ENCODE assay signal across 1 cellular context in the genomic region with DNA sequence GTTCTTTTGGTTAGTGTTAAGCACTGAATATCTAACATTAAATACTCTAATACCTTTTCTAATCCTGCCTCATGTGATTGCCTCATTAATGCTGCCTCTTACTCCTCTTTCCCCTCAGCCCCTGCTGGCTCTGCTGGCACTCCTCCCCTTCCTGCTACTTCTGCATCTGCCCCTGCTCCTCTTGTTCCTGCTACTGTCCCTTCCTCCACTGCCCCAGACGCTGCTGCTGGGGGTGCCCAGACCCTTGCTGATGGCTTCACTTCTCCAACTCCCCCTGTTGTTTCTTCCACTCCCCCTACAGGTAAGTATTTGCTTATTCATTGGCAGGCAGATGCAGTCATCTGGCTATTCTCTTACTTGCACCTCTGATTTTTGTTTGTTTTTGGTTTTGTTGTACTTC.
A peak's percentile ranks its signal among the peaks of the same experiment; 100 is the strongest.
TF ChIP-seq lines count a peak whose summit lies in the region.

No MANE protein-coding gene starts in this region.

TF ChIP-seq in H1, 55 proteins besides CTCF, POLR2A, EP300 and RAD21 (continued from another document):
- TF ChIP-seq, protein P1, sequence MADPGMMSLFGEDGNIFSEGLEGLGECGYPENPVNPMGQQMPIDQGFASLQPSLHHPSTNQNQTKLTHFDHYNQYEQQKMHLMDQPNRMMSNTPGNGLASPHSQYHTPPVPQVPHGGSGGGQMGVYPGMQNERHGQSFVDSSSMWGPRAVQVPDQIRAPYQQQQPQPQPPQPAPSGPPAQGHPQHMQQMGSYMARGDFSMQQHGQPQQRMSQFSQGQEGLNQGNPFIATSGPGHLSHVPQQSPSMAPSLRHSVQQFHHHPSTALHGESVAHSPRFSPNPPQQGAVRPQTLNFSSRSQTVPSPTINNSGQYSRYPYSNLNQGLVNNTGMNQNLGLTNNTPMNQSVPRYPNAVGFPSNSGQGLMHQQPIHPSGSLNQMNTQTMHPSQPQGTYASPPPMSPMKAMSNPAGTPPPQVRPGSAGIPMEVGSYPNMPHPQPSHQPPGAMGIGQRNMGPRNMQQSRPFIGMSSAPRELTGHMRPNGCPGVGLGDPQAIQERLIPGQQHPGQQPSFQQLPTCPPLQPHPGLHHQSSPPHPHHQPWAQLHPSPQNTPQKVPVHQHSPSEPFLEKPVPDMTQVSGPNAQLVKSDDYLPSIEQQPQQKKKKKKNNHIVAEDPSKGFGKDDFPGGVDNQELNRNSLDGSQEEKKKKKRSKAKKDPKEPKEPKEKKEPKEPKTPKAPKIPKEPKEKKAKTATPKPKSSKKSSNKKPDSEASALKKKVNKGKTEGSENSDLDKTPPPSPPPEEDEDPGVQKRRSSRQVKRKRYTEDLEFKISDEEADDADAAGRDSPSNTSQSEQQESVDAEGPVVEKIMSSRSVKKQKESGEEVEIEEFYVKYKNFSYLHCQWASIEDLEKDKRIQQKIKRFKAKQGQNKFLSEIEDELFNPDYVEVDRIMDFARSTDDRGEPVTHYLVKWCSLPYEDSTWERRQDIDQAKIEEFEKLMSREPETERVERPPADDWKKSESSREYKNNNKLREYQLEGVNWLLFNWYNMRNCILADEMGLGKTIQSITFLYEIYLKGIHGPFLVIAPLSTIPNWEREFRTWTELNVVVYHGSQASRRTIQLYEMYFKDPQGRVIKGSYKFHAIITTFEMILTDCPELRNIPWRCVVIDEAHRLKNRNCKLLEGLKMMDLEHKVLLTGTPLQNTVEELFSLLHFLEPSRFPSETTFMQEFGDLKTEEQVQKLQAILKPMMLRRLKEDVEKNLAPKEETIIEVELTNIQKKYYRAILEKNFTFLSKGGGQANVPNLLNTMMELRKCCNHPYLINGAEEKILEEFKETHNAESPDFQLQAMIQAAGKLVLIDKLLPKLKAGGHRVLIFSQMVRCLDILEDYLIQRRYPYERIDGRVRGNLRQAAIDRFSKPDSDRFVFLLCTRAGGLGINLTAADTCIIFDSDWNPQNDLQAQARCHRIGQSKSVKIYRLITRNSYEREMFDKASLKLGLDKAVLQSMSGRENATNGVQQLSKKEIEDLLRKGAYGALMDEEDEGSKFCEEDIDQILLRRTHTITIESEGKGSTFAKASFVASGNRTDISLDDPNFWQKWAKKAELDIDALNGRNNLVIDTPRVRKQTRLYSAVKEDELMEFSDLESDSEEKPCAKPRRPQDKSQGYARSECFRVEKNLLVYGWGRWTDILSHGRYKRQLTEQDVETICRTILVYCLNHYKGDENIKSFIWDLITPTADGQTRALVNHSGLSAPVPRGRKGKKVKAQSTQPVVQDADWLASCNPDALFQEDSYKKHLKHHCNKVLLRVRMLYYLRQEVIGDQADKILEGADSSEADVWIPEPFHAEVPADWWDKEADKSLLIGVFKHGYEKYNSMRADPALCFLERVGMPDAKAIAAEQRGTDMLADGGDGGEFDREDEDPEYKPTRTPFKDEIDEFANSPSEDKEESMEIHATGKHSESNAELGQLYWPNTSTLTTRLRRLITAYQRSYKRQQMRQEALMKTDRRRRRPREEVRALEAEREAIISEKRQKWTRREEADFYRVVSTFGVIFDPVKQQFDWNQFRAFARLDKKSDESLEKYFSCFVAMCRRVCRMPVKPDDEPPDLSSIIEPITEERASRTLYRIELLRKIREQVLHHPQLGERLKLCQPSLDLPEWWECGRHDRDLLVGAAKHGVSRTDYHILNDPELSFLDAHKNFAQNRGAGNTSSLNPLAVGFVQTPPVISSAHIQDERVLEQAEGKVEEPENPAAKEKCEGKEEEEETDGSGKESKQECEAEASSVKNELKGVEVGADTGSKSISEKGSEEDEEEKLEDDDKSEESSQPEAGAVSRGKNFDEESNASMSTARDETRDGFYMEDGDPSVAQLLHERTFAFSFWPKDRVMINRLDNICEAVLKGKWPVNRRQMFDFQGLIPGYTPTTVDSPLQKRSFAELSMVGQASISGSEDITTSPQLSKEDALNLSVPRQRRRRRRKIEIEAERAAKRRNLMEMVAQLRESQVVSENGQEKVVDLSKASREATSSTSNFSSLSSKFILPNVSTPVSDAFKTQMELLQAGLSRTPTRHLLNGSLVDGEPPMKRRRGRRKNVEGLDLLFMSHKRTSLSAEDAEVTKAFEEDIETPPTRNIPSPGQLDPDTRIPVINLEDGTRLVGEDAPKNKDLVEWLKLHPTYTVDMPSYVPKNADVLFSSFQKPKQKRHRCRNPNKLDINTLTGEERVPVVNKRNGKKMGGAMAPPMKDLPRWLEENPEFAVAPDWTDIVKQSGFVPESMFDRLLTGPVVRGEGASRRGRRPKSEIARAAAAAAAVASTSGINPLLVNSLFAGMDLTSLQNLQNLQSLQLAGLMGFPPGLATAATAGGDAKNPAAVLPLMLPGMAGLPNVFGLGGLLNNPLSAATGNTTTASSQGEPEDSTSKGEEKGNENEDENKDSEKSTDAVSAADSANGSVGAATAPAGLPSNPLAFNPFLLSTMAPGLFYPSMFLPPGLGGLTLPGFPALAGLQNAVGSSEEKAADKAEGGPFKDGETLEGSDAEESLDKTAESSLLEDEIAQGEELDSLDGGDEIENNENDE (IDR thresholded peaks at IDR 0.05; ENCODE audit: insufficient replicate concordance, low read length) = peak; percentile 32
- no peak for TF ChIP-seq BCL11A (IDR thresholded peaks at IDR 0.05; ENCODE audit: low read depth in 2 of 2, low read length in 2 of 2)
- peak; percentile 78 for TF ChIP-seq CEBPB (IDR thresholded peaks at IDR 0.05; ENCODE audit: low read depth, low read length)
- TF ChIP-seq, protein P2, sequence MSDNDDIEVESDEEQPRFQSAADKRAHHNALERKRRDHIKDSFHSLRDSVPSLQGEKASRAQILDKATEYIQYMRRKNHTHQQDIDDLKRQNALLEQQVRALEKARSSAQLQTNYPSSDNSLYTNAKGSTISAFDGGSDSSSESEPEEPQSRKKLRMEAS (IDR thresholded peaks at IDR 0.05) = no peak
- TF ChIP-seq RFX5 (IDR thresholded peaks at IDR 0.05; ENCODE audit: borderline replicate concordance, low read depth, low read length) = no peak
- no peak for TF ChIP-seq SAP30 (IDR thresholded peaks at IDR 0.05; ENCODE audit: insufficient read depth, insufficient replicate concordance, low read length)
- no peak for TF ChIP-seq JUN (IDR thresholded peaks at IDR 0.05; ENCODE audit: low read depth, low read length)
- no peak for TF ChIP-seq CHD1 (IDR thresholded peaks at IDR 0.05; ENCODE audit: low read depth, low read length)
- TF ChIP-seq CHD2 (IDR thresholded peaks at IDR 0.05; ENCODE audit: low read length) = no peak
- TF ChIP-seq HDAC2 (IDR thresholded peaks at IDR 0.05; ENCODE audit: borderline replicate concordance in 1 of 2, low read depth in 2 of 2, low read length in 2 of 2) = 0 out of 4 replicates have a peak, but pooled peaks of 1 of the 2 experiments have one; percentile 49
- TF ChIP-seq NRF1 (IDR thresholded peaks at IDR 0.05; ENCODE audit: low read depth, low read length) = no peak
- TF ChIP-seq SIX5 (IDR thresholded peaks at IDR 0.05; ENCODE audit: low read depth, low read length) = no peak
- TF ChIP-seq, protein P3, sequence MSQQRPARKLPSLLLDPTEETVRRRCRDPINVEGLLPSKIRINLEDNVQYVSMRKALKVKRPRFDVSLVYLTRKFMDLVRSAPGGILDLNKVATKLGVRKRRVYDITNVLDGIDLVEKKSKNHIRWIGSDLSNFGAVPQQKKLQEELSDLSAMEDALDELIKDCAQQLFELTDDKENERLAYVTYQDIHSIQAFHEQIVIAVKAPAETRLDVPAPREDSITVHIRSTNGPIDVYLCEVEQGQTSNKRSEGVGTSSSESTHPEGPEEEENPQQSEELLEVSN (IDR thresholded peaks at IDR 0.05) = no peak
- TF ChIP-seq GTF2F1 (IDR thresholded peaks at IDR 0.05; ENCODE audit: borderline replicate concordance, low read depth, low read length) = no peak
- TF ChIP-seq BRCA1 (IDR thresholded peaks at IDR 0.05; ENCODE audit: low read depth, low read length) = no peak
- TF ChIP-seq PHF8 (conservative IDR thresholded peaks at IDR 0.05; ENCODE audit: low read depth, low read length) = no peak
- 0 out of 2 replicates have a peak, but pooled peaks have one; percentile 13 for TF ChIP-seq SP1 (IDR thresholded peaks at IDR 0.05; ENCODE audit: low read depth, low read length)
- peak; percentile 93 for TF ChIP-seq TEAD4 (IDR thresholded peaks at IDR 0.05; ENCODE audit: low read depth, low read length)
- no peak for TF ChIP-seq POLR2AphosphoS5 (IDR thresholded peaks at IDR 0.05; ENCODE audit: low read depth, low read length)
- TF ChIP-seq, protein P4, sequence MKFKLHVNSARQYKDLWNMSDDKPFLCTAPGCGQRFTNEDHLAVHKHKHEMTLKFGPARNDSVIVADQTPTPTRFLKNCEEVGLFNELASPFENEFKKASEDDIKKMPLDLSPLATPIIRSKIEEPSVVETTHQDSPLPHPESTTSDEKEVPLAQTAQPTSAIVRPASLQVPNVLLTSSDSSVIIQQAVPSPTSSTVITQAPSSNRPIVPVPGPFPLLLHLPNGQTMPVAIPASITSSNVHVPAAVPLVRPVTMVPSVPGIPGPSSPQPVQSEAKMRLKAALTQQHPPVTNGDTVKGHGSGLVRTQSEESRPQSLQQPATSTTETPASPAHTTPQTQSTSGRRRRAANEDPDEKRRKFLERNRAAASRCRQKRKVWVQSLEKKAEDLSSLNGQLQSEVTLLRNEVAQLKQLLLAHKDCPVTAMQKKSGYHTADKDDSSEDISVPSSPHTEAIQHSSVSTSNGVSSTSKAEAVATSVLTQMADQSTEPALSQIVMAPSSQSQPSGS (IDR thresholded peaks at IDR 0.05; ENCODE audit: low read length) = 0 out of 2 replicates have a peak, but pooled peaks have one; percentile 62
- TF ChIP-seq GABPA (IDR thresholded peaks at IDR 0.05; ENCODE audit: borderline replicate concordance, insufficient read depth, low read length) = no peak
- TF ChIP-seq RBBP5 (IDR thresholded peaks at IDR 0.05; ENCODE audit: borderline replicate concordance, low read depth, low read length) = no peak
TF ChIP-seq in H1: peak in this region for 9.
